Comparison of ENCODE assay signal across 8 cellular contexts in the genomic region with DNA sequence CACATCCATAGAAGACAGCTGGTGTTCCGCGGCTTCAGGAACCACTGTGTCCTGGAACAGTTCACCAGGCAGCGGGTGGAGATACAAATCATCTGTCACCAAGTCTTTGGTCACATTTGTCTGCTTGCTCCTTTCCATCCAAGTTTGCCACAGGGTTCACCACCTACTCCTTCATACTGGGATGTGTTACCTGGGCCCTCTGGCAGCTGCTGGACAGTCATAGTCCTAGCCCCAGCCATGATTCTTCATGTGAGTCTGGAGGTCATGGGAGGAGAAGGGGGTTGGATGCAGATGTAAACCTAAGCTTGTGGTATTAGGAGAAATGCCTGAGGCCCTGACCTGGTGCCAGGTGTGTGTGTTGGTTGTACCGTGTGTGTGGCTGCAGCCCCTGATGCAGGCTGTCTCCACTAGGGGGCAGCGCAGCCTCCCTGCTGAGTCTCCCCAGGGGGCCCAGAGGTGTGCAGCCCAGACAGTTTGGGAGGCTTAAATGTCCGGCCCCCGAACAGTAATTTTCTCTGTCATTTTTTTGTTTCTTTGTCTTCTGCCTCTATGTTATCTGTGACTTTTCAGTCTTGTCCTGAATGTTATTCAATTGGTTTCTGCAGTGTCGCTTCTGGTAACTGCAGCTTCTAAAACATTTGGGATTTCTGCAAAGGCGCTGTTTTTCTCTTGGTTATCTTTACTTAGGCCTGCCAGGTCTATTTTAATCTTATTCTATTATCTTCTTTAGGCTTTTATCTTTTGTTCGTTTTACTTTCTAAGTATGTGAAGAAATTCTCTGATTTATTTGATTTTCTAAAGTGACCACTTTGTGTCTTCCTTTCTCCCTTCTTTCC. TPM values are rescaled to one million over a fixed set of nuclear protein-coding genes. Genes with fewer than 3 reads are reported as not detected.
DNase-seq lines count a peak whose midpoint lies in the region; ATAC-seq and TF ChIP-seq lines count a peak whose summit lies in the region.
"Had no signal": no experiment of that assay in that cellular context is flagged by ENCODE, and none has a peak within 500 bp of the region (broad histone marks: within the 10 kb centered on the region; RNA-seq: fewer than 3 reads in every experiment).

No MANE protein-coding gene starts in this region.

- TF ChIP-seq CTCF in GM13977 (IDR thresholded peaks at IDR 0.05; ENCODE audit: extremely low read depth, insufficient read depth, missing control alignments): peak; percentile 84

- in situ Hi-C loops in GM13977 (cut with MboI; ENCODE audit: low pct_unique_long_range_greater_than_20kb, low sequenced_read_pairs, unreplicated experiment): no loop called here

- no peak for DNase-seq in GM13977 (ENCODE audit: low spot score)
- peak; percentile 21 for DNase-seq in activated naive CD4-positive, alpha-beta T cell treated with anti-CD3 and anti-CD28 coated beads, Interleukin-2, amount 50 U/mL, for 16 hours
- DNase-seq in myocyte (ENCODE audit: low read depth): peak; percentile 19
- DNase-seq in DMS153 treated with DMSO at 0.1 percent for 48 hours (lab: John Stamatoyannopoulos, UW; ENCODE audit: unreplicated experiment): no peak

- ATAC-seq in HG03175 (IDR thresholded peaks at IDR 0.05; ENCODE audit: unreplicated experiment): peak; percentile 69
- no peak for ATAC-seq in GM19455 (IDR thresholded peaks at IDR 0.05; ENCODE audit: unreplicated experiment)
- ATAC-seq in GM19324 (IDR thresholded peaks at IDR 0.05; ENCODE audit: low FRiP score, unreplicated experiment): no peak

RNA-seq across cellular contexts. Expression of a gene that starts 14.8 kb away (rescaled TPM):
- not detected in 2 replicates for total RNA-seq in myocyte
- not detected for polyA plus RNA-seq in myocyte (2012)
- total RNA-seq: RPMI7951 had no signal

Comparison
In these comparisons a context has a peak if more than half of its experiments do, and no peak if none do; other contexts are left out.
1. DNase-seq: peak in activated naive CD4-positive, alpha-beta T cell treated with anti-CD3 and anti-CD28 coated beads, Interleukin-2, amount 50 U/mL, for 16 hours (single experiment) and myocyte (single experiment); none in GM13977 (single experiment) and DMS153 treated with DMSO at 0.1 percent for 48 hours (single experiment).